Comparison of ENCODE assay signal across 12 cellular contexts in genomic region chrX:154541589-154541895, GRCh38. TPM values are rescaled to one million over a fixed set of nuclear protein-coding genes. Genes with fewer than 3 reads are reported as not detected.
A peak's percentile ranks its signal among the peaks of the same experiment; 100 is the strongest.
DNase-seq lines count a peak whose midpoint lies in the region; ATAC-seq and TF ChIP-seq lines count a peak whose summit lies in the region.
"Had no signal": no experiment of that assay in that cellular context is flagged by ENCODE, and none has a peak within 500 bp of the region (broad histone marks: within the 10 kb centered on the region; RNA-seq: fewer than 3 reads in every experiment).

No MANE protein-coding gene starts in this region.

- dilution Hi-C loops in mammary epithelial cell (cut with HindIII; ENCODE audit: low sequenced_read_pairs) = no loop called here

- CTCF ChIA-PET in mammary epithelial cell (lab: Charles Lee; ENCODE audit: low non-redundant PET) = no interaction called here

- WGBS in right cardiac atrium = 49% methylated on average over 5 of the region's 5 CpGs
- WGBS in mammary epithelial cell (ENCODE audit: low coverage, missing lambda C conversion rate) = 39% methylated on average over 4 of the region's 5 CpGs

- H3K27me3 ChIP-seq in right cardiac atrium (ENCODE audit: control insufficient read depth, insufficient read depth) (no peaks in the 10 kb centered on the region), mammary epithelial cell (ENCODE audit: insufficient read depth, low read length) (no peaks in the 10 kb centered on the region), neutrophil (no peaks in the 10 kb centered on the region)

- peak overlapping the region; percentile 51 for H3K9ac ChIP-seq in mammary epithelial cell (ENCODE audit: insufficient read depth, low read length)

- H3K79me2 ChIP-seq in mammary epithelial cell (ENCODE audit: insufficient read depth, low read length) = peaks cover 42% of the 10 kb centered on the region

- H3K36me3 ChIP-seq in mammary epithelial cell (ENCODE audit: insufficient read depth, low read length) = peaks cover 5% of the 10 kb centered on the region
- peaks cover 13% of the 10 kb centered on the region for H3K36me3 ChIP-seq in neutrophil

- H3K4me1 ChIP-seq in right cardiac atrium (ENCODE audit: control insufficient read depth, insufficient read depth, low read length) (peaks cover 13% of the 10 kb centered on the region), mammary epithelial cell (ENCODE audit: insufficient read depth, low read length) (peaks cover 33% of the 10 kb centered on the region), neutrophil (ENCODE audit: control insufficient read depth in 1 of 2, insufficient read depth in 1 of 2, low read depth in 1 of 2, low read length in 1 of 2) (peaks cover 53 to 88% of the 10 kb centered on the region in 2 experiments)

- DNase-seq in right cardiac atrium = no peak
- no peak for DNase-seq in left ventricle myocardium superior
- DNase-seq in mammary epithelial cell = no peak
- no peak for DNase-seq in kidney glomerular epithelial cell (lab: John Stamatoyannopoulos, UW)
- DNase-seq in NCI-H2171 treated with DMSO at 0.1 percent for 48 hours (lab: John Stamatoyannopoulos, UW) = no peak
- DNase-seq: CD4-positive, alpha-beta memory T cell; NCI-H1930 had no signal

- no TSS peak for BruUV-seq in mammary epithelial cell (replicated peaks; lab: Mats Ljungman, UMichigan)

- H3K27ac ChIP-seq in right cardiac atrium (ENCODE audit: low read length) (peak overlapping the region; percentile 57), mammary epithelial cell (ENCODE audit: insufficient read depth, low read depth, low read length) (peak overlapping the region; percentile 87), neutrophil (peak overlapping the region; percentile 100)

- H3K4me2 ChIP-seq in mammary epithelial cell (ENCODE audit: insufficient read depth, low read depth, low read length) = peak overlapping the region; percentile 63

- no peaks in the 10 kb centered on the region for H4K20me1 ChIP-seq in mammary epithelial cell (ENCODE audit: insufficient read depth, low read length)

- ATAC-seq in right cardiac atrium = no peak
- ATAC-seq in left ventricle myocardium superior = no peak
- no peak for ATAC-seq in GM21367 (IDR thresholded peaks at IDR 0.05; ENCODE audit: unreplicated experiment)
- ATAC-seq in HG02884 (IDR thresholded peaks at IDR 0.05; ENCODE audit: unreplicated experiment) = no peak

- no peak overlapping the region for H2AFZ ChIP-seq in mammary epithelial cell (ENCODE audit: low read depth, low read length)

- no peak for TF ChIP-seq CTCF in mammary epithelial cell (conservative IDR thresholded peaks at IDR 0.05 in 1 of 2, IDR thresholded peaks at IDR 0.05 in 1 of 2; ENCODE audit: extremely low read depth in 1 of 2, insufficient read depth in 1 of 2, low read depth in 1 of 2, low read length in 2 of 2)
- no peak for TF ChIP-seq CTCF in neutrophil (IDR thresholded peaks at IDR 0.05)

- intact Hi-C loops in right cardiac atrium (cut with DNase I) = no loop called here
- intact Hi-C loops in left ventricle myocardium superior (cut with micrococcal nuclease) = no loop called here
- intact Hi-C loops in mammary epithelial cell (cut with micrococcal nuclease) = no loop called here

- H3K4me3 ChIP-seq in right cardiac atrium (ENCODE audit: low read length) (no peak overlapping the region), mammary epithelial cell (replicated peaks in 1 of 3; ENCODE audit: insufficient read depth in 1 of 3, low read depth in 2 of 3, low read length in 3 of 3) (peak overlapping the region in 1 of 3 experiments; percentile 3), neutrophil (ENCODE audit: low read depth in 1 of 2, low read length in 1 of 2) (peak overlapping the region; percentile 77 to 80)

- H3K9me3 ChIP-seq in right cardiac atrium (ENCODE audit: control insufficient read depth, low read length) (no peaks in the 10 kb centered on the region), mammary epithelial cell (replicated peaks; ENCODE audit: insufficient read depth, low read length) (no peaks in the 10 kb centered on the region), neutrophil (no peaks in the 10 kb centered on the region)

- in situ Hi-C loops in mammary epithelial cell (cut with MboI; ENCODE audit: low sequenced_read_pairs in 2 of 2) = no loop called here

RNA-seq across cellular contexts. Expression of gene G6PD, which starts 5.1 kb away (rescaled TPM):
- total RNA-seq in right cardiac atrium = 10 to 100 TPM; 16.6 to 26.4 (median 23.5) TPM
- 13.2 TPM for polyA plus RNA-seq in right cardiac atrium
- 10.4 TPM for total RNA-seq in left ventricle myocardium superior
- 100 to 1,000 TPM in 1 of 2 donors, 10 to 100 TPM in 1; 77.2 to 124 TPM for total RNA-seq in mammary epithelial cell
- polyA plus RNA-seq in mammary epithelial cell = 150 TPM
- polyA minus RNA-seq in mammary epithelial cell = 115 TPM

RNA-seq across cellular contexts. Expression of gene IKBKG, which starts 5.9 kb away (rescaled TPM):
- total RNA-seq in right cardiac atrium (10 to 100 TPM; 17.7 to 21.8 (median 19.1) TPM), left ventricle myocardium superior (15.5 TPM), mammary epithelial cell (10 to 100 TPM; 11.2 to 31.4 TPM)
- polyA plus RNA-seq in right cardiac atrium (17.2 TPM), mammary epithelial cell (27.0 TPM)
- polyA minus RNA-seq in mammary epithelial cell = 12.4 TPM

RNA-seq across cellular contexts. Expression of gene FAM3A, which starts 25.5 kb away (rescaled TPM):
- total RNA-seq in right cardiac atrium = 10 to 100 TPM; 55.4 to 60.8 (median 58.9) TPM
- 68.6 TPM for polyA plus RNA-seq in right cardiac atrium
- total RNA-seq in left ventricle myocardium superior = 62.5 TPM
- total RNA-seq in mammary epithelial cell = 10 to 100 TPM; 24.3 to 41.4 TPM
- 29.2 TPM for polyA plus RNA-seq in mammary epithelial cell
- polyA minus RNA-seq in mammary epithelial cell = 9.1 TPM

RNA-seq across cellular contexts. Expression of gene CTAG1A, which starts 43.4 kb away (rescaled TPM):
- total RNA-seq in right cardiac atrium = not detected
- polyA plus RNA-seq in right cardiac atrium = not detected
- total RNA-seq in left ventricle myocardium superior = not detected
- total RNA-seq in mammary epithelial cell = not detected
- not detected for polyA plus RNA-seq in mammary epithelial cell
- polyA minus RNA-seq in mammary epithelial cell = not detected
- total RNA-seq: CD4-positive, alpha-beta memory T cell; epithelial cell of proximal tubule; left lobe of liver had no signal
- polyA plus RNA-seq: CD4-positive, alpha-beta memory T cell had no signal

RNA-seq across cellular contexts. Expression of gene SLC10A3, which starts 51.1 kb away (rescaled TPM):
- total RNA-seq in right cardiac atrium (10 to 100 TPM; 14.4 to 18.9 (median 15.5) TPM), left ventricle myocardium superior (12.2 TPM), mammary epithelial cell (10 to 100 TPM; 27.2 to 29.6 TPM)
- polyA plus RNA-seq in right cardiac atrium (17.3 TPM), mammary epithelial cell (29.3 TPM)
- polyA minus RNA-seq in mammary epithelial cell = 20.1 TPM
